12 cellular contexts compared by ENCODE assay signal in the genomic region with DNA sequence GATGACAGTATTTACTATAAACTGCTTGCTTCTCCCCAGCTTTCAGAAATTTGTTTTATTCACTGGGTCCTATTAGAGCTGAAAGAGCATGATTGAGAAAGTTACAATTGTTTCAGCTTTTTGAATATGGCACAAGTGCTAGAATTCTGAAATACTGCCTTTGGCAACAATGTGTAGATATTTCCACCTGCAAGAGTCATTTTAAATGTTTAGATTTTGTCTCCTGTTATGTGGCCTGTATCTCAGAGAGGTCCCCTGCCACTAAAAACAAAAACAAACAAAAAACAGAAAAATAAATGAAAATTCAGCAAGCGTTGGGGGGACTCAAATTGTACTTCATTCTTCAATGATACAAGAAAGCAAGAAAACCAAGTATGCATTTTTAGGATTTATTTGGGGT. TPM values are rescaled to one million over a fixed set of nuclear protein-coding genes. Genes with fewer than 3 reads are reported as not detected.
DNase-seq lines count a peak whose midpoint lies in the region; ATAC-seq and TF ChIP-seq lines count a peak whose summit lies in the region.
"Had no signal": no experiment of that assay in that cellular context is flagged by ENCODE, and none has a peak within 500 bp of the region (broad histone marks: within the 10 kb centered on the region; RNA-seq: fewer than 3 reads in every experiment).

No MANE protein-coding gene starts in this region.

- H3K4me1 Mint-ChIP-seq in CD14-positive monocyte, result peaks cover 76% of the 10 kb centered on the region
- H3K4me1 Mint-ChIP-seq in GM23338, result peaks cover 36% of the 10 kb centered on the region
- peaks cover 97% of the 10 kb centered on the region for H3K4me1 Mint-ChIP-seq in activated naive CD8-positive, alpha-beta T cell (ENCODE audit: low read depth)
- peaks cover 44% of the 10 kb centered on the region for H3K4me1 Mint-ChIP-seq in nephron
- peaks cover 48% of the 10 kb centered on the region for H3K4me1 Mint-ChIP-seq in glutamatergic neuron (ENCODE audit: low read depth, unreplicated experiment)

- H3K27ac ChIP-seq in GM23338 (ENCODE audit: low read depth) (no peak overlapping the region; the same call in 1 of the 2 replicates), adrenal gland (peak overlapping the region in 2 of 5 donors; percentile 11 to 25)
- H3K27ac ChIP-seq: C4-2B, SJCRH30 had no signal

- H3K36me3 Mint-ChIP-seq in CD14-positive monocyte (peaks cover 49 to 52% of the 10 kb centered on the region in 2 donors), GM23338 (ENCODE audit: low read depth) (peaks cover 7% of the 10 kb centered on the region; the same call in 2 of the 3 replicates), nephron (ENCODE audit: low read depth) (peaks cover 20% of the 10 kb centered on the region), glutamatergic neuron (ENCODE audit: unreplicated experiment) (no peaks in the 10 kb centered on the region)
- peaks cover 47% of the 10 kb centered on the region for H3K36me3 Mint-ChIP-seq in activated naive CD8-positive, alpha-beta T cell

- H4K20me1 ChIP-seq in GM23338 (replicated peaks; ENCODE audit: insufficient read depth), result no peaks in the 10 kb centered on the region

- no peaks in the 10 kb centered on the region for H3K27me3 ChIP-seq in GM23338 (ENCODE audit: insufficient read depth)
- H3K27me3 ChIP-seq in adrenal gland, result no peaks in the 10 kb centered on the region
- H3K27me3 ChIP-seq: SJCRH30, uterus had no signal

- H3F3A ChIP-seq in GM23338 (replicated peaks; ENCODE audit: low read depth), result no peaks in the 10 kb centered on the region

- H3K9me3 ChIP-seq in adrenal gland (replicated peaks in 1 of 3), result no peaks in the 10 kb centered on the region
- H3K9me3 ChIP-seq: SJCRH30, uterus had no signal

- H3K36me3 ChIP-seq in GM23338 (ENCODE audit: insufficient read depth) (no peaks in the 10 kb centered on the region), adrenal gland (replicated peaks in 1 of 2) (no peaks in the 10 kb centered on the region)
- H3K36me3 ChIP-seq: SJCRH30, uterus had no signal

- DNase-seq in CD14-positive monocyte (ENCODE audit: low spot score) (no peak), GM23338 (ENCODE audit: low spot score) (no peak), glutamatergic neuron (no peak), adrenal gland (no peak), DMS79 (lab: John Stamatoyannopoulos, UW) (no peak)
- DNase-seq: GDM1, NCI-H2171, SJCRH30, uterus had no signal

- intact Hi-C loops in CD14-positive monocyte (cut with micrococcal nuclease), result no loop called here
- intact Hi-C loops in adrenal gland (cut with DNase I), result no loop called here

- no peak for TF ChIP-seq POLR2A in adrenal gland (IDR thresholded peaks at IDR 0.05)

- H3K4me3 ChIP-seq in GM23338 (no peak overlapping the region), adrenal gland (no peak overlapping the region)
- H3K4me3 ChIP-seq: SJCRH30, uterus had no signal

- H3K4me3 Mint-ChIP-seq in CD14-positive monocyte (no peak overlapping the region), GM23338 (no peak overlapping the region), nephron (no peak overlapping the region), glutamatergic neuron (ENCODE audit: unreplicated experiment) (no peak overlapping the region)
- H3K4me3 Mint-ChIP-seq in activated naive CD8-positive, alpha-beta T cell, result peak overlapping the region; percentile 79

- H3K79me2 ChIP-seq in GM23338 (replicated peaks; ENCODE audit: insufficient read depth), result peaks cover 91% of the 10 kb centered on the region

- H3K27ac Mint-ChIP-seq in CD14-positive monocyte, result peak overlapping the region in 5 of 7 donors; percentile 63 to 90 (median 80)
- H3K27ac Mint-ChIP-seq in GM23338, result peak overlapping the region; percentile 81
- peak overlapping the region; percentile 97 for H3K27ac Mint-ChIP-seq in activated naive CD8-positive, alpha-beta T cell
- H3K27ac Mint-ChIP-seq in nephron, result peak overlapping the region in 2 of 3 experiments; percentile 2 to 37
- H3K27ac Mint-ChIP-seq in glutamatergic neuron (ENCODE audit: unreplicated experiment), result no peak overlapping the region

- H3K9me3 Mint-ChIP-seq in CD14-positive monocyte, result peaks cover 0 to 2% (median 0%) of the 10 kb centered on the region in 7 donors
- H3K9me3 Mint-ChIP-seq in GM23338, result no peaks in the 10 kb centered on the region
- no peaks in the 10 kb centered on the region for H3K9me3 Mint-ChIP-seq in activated naive CD8-positive, alpha-beta T cell (ENCODE audit: low read depth)
- H3K9me3 Mint-ChIP-seq in nephron, result no peaks in the 10 kb centered on the region
- H3K9me3 Mint-ChIP-seq in glutamatergic neuron (ENCODE audit: unreplicated experiment), result peaks cover 17% of the 10 kb centered on the region

- H3K27me3 Mint-ChIP-seq in CD14-positive monocyte (ENCODE audit: low read depth in 3 of 3), result no peaks in the 10 kb centered on the region
- no peaks in the 10 kb centered on the region for H3K27me3 Mint-ChIP-seq in GM23338 (ENCODE audit: insufficient read depth, low read depth, poor library complexity)
- no peaks in the 10 kb centered on the region for H3K27me3 Mint-ChIP-seq in activated naive CD8-positive, alpha-beta T cell
- no peaks in the 10 kb centered on the region for H3K27me3 Mint-ChIP-seq in nephron (ENCODE audit: low read depth)
- peaks cover 6% of the 10 kb centered on the region for H3K27me3 Mint-ChIP-seq in glutamatergic neuron (ENCODE audit: unreplicated experiment)

- TF ChIP-seq CTCF in CD14-positive monocyte (IDR thresholded peaks at IDR 0.05) (no peak), GM23338 (conservative IDR thresholded peaks at IDR 0.05; ENCODE audit: low read depth in 2 of 2) (no peak), nephron (IDR thresholded peaks at IDR 0.05; ENCODE audit: unreplicated experiment in 3 of 3) (no peak), glutamatergic neuron (IDR thresholded peaks at IDR 0.05; ENCODE audit: partially characterized antibody, unreplicated experiment) (no peak), adrenal gland (IDR thresholded peaks at IDR 0.05) (no peak)

- 71 to 98% (median 95%) methylated on average over 1 of the region's 1 CpG for WGBS in adrenal gland, 4 donors

- 0 out of 2 replicates have a peak, but pooled peaks cover 3% of the 10 kb centered on the region for H3K9me2 ChIP-seq in GM23338 (ENCODE audit: insufficient read depth)

- peaks cover 25% of the 10 kb centered on the region for H3K4me1 ChIP-seq in GM23338 (ENCODE audit: insufficient read depth)
- H3K4me1 ChIP-seq in adrenal gland (replicated peaks in 1 of 2), result peaks cover 41 to 83% of the 10 kb centered on the region in 2 donors

- H3K4me2 ChIP-seq in GM23338, result no peak overlapping the region; the same call in 1 of the 2 replicates

- H2AFZ ChIP-seq in GM23338, result no peak overlapping the region

- no peak for ATAC-seq in GM23338

TF ChIP-seq in GM23338, 12 proteins besides CTCF, POLR2A, EP300 and RAD21 (continues in another document):
- no peak for TF ChIP-seq EZH2phosphoT487 (IDR thresholded peaks at IDR 0.05; ENCODE audit: unreplicated experiment)
- no peak for TF ChIP-seq REST (IDR thresholded peaks at IDR 0.05; ENCODE audit: unreplicated experiment)
- TF ChIP-seq CREB1 (CRISPR knock-in tag; IDR thresholded peaks at IDR 0.05; ENCODE audit: low read depth), result no peak
- no peak for TF ChIP-seq STAT1 (IDR thresholded peaks at IDR 0.05; ENCODE audit: unreplicated experiment)
- TF ChIP-seq JUNB (IDR thresholded peaks at IDR 0.05; ENCODE audit: unreplicated experiment), result no peak

RNA-seq across cellular contexts. Expression of gene TGFBR2, which starts 28.7 kb away (rescaled TPM):
- polyA plus RNA-seq in CD14-positive monocyte, result 10 to 100 TPM; 46.6 to 60.3 TPM
- 12.2 and 13.0 TPM in 2 replicates for total RNA-seq in GM23338 (2014; rRNA removed; shearing (Covaris generic))
- 3.7 and 4.7 TPM in 2 replicates for polyA plus RNA-seq in GM23338 (2016; fragmentation: Nextera tagmentation; extraction: Ambion mirVana)
- total RNA-seq in glutamatergic neuron (ENCODE audit: unreplicated experiment), result 0.96 TPM
- 100 to 1,000 TPM; 142 to 296 (median 178) TPM for total RNA-seq in adrenal gland
- 100 to 1,000 TPM in 1 of 3 donors, 10 to 100 TPM in 2; 19.1 to 128 (median 20.8) TPM for polyA plus RNA-seq in adrenal gland

Comparison
In these comparisons a context has a peak if more than half of its experiments do, and no peak if none do; other contexts are left out.
1. RNA of gene TGFBR2, which starts 28.7 kb away (total RNA-seq): 142 to 296 TPM in adrenal gland; 12.2 to 13.0 TPM in GM23338 and 0.96 TPM in glutamatergic neuron (single experiment); every median in the first group is over 10 times any median in the second.